20 cellular contexts compared by ENCODE assay signal in genomic region chr1:197737916-197738315, GRCh38. TPM values are rescaled to one million over a fixed set of nuclear protein-coding genes. Genes with fewer than 3 reads are reported as not detected.
DNase-seq lines count a peak whose midpoint lies in the region; ATAC-seq and TF ChIP-seq lines count a peak whose summit lies in the region.
"Had no signal": no experiment of that assay in that cellular context is flagged by ENCODE, and none has a peak within 500 bp of the region (broad histone marks: within the 10 kb centered on the region; RNA-seq: fewer than 3 reads in every experiment).

No MANE protein-coding gene starts in this region.

- no peak for TF ChIP-seq CTCF in GM23338 (conservative IDR thresholded peaks at IDR 0.05; ENCODE audit: low read depth in 2 of 2)
- no peak for TF ChIP-seq CTCF in mucosa of descending colon (IDR thresholded peaks at IDR 0.05)

- no peaks in the 10 kb centered on the region for H3K9me3 Mint-ChIP-seq in GM23338
- H3K9me3 Mint-ChIP-seq: HFFc6 had no signal

- no peak overlapping the region for H3K4me3 ChIP-seq in GM23338
- no peak overlapping the region for H3K4me3 ChIP-seq in mucosa of descending colon
- H3K4me3 ChIP-seq: PC-9, psoas muscle, transverse colon had no signal

- 0 out of 2 replicates have a peak overlapping the region, but pooled peaks have one; percentile 14 for H3K4me2 ChIP-seq in GM23338

- H3K36me3 ChIP-seq in GM23338 (ENCODE audit: insufficient read depth) (no peaks in the 10 kb centered on the region), mucosa of descending colon (ENCODE audit: low read depth) (no peaks in the 10 kb centered on the region)
- H3K36me3 ChIP-seq: transverse colon had no signal

- H3K27me3 ChIP-seq in GM23338 (ENCODE audit: insufficient read depth): no peaks in the 10 kb centered on the region
- H3K27me3 ChIP-seq: transverse colon had no signal

- ATAC-seq in GM23338 (no peak), mucosa of descending colon (no peak)
- no peak for ATAC-seq in stimulated activated naive CD8-positive, alpha-beta T cell treated with anti-CD3 and anti-CD28 coated beads, Interleukin-15, Interleukin-2, amounts not matched to agents 100 U/mL and 50 U/mL, for 24 hours
- ATAC-seq: activated CD8-positive, alpha-beta T cell treated with anti-CD3 and anti-CD28 coated beads for 36 hours; left cardiac atrium; psoas muscle; T-cell had no signal

- H2AFZ ChIP-seq in GM23338: no peak overlapping the region
- H2AFZ ChIP-seq: PC-9 had no signal

- H3K27ac ChIP-seq in GM23338 (ENCODE audit: low read depth): no peak overlapping the region
- H3K27ac ChIP-seq: psoas muscle, transverse colon had no signal

- H3K9me3 ChIP-seq in mucosa of descending colon: no peaks in the 10 kb centered on the region
- H3K9me3 ChIP-seq: psoas muscle, transverse colon had no signal

- H3K27me3 Mint-ChIP-seq in GM23338 (ENCODE audit: insufficient read depth, low read depth, poor library complexity): no peaks in the 10 kb centered on the region
- H3K27me3 Mint-ChIP-seq: activated CD8-positive, alpha-beta T cell treated with anti-CD3 and anti-CD28 coated beads for 36 hours; T-cell had no signal

- no peaks in the 10 kb centered on the region for H3K36me3 Mint-ChIP-seq in GM23338 (ENCODE audit: low read depth)

- H3K27ac Mint-ChIP-seq in GM23338: 0 out of 2 replicates have a peak overlapping the region, but pooled peaks have one; percentile 18
- H3K27ac Mint-ChIP-seq: activated CD8-positive, alpha-beta T cell treated with anti-CD3 and anti-CD28 coated beads for 36 hours; CD14-positive monocyte; T-cell had no signal

- H3K4me3 Mint-ChIP-seq in GM23338: no peak overlapping the region
- H3K4me3 Mint-ChIP-seq: activated CD8-positive, alpha-beta T cell treated with anti-CD3 and anti-CD28 coated beads for 36 hours; CD14-positive monocyte; HFFc6; T-cell had no signal

- no peak for DNase-seq in GM23338 (ENCODE audit: low spot score)
- peak; percentile 69 for DNase-seq in NCI-H1436 (lab: John Stamatoyannopoulos, UW)
- DNase-seq in NCI-H510A (lab: John Stamatoyannopoulos, UW): peak; percentile 6
- peak; percentile 87 for DNase-seq in cerebellar cortex (ENCODE audit: low spot score)
- DNase-seq in stimulated activated CD8-positive, alpha-beta memory T cell treated with anti-CD3 and anti-CD28 coated beads, Interleukin-4, amount 100 ng/mL, for 48 hours: no peak
- no peak for DNase-seq in mucosa of descending colon
- DNase-seq in stimulated activated naive CD8-positive, alpha-beta T cell treated with anti-CD3 and anti-CD28 coated beads, Interleukin-15, Interleukin-2, amounts not matched to agents 100 U/mL and 50 U/mL, for 24 hours: no peak
- DNase-seq: activated CD4-positive, CD25-positive, alpha-beta regulatory T cell treated with anti-CD3 and anti-CD28 coated beads, Interleukin-2, amount 50 U/mL, for 72 hours; activated CD8-positive, alpha-beta T cell treated with anti-CD3 and anti-CD28 coated beads for 36 hours; activated gamma-delta T cell; head of caudate nucleus; HFFc6; left cardiac atrium; NCI-H1092 treated with DMSO at 0.1 percent for 48 hours; PC-9; psoas muscle; SIG-M5; T-cell; transverse colon had no signal

- H3K4me1 ChIP-seq in GM23338 (ENCODE audit: insufficient read depth) (peaks cover 13% of the 10 kb centered on the region), mucosa of descending colon (ENCODE audit: low read depth) (no peaks in the 10 kb centered on the region)

- H3K4me1 Mint-ChIP-seq in GM23338: peaks cover 22% of the 10 kb centered on the region

- intact Hi-C loops in mucosa of descending colon (cut with DNase I, micrococcal nuclease): no loop called here

- H3K9me2 ChIP-seq in GM23338 (ENCODE audit: insufficient read depth): no peaks in the 10 kb centered on the region

- H4K20me1 ChIP-seq in GM23338 (replicated peaks; ENCODE audit: insufficient read depth): no peaks in the 10 kb centered on the region

- no peaks in the 10 kb centered on the region for H3K79me2 ChIP-seq in GM23338 (replicated peaks; ENCODE audit: insufficient read depth)

- no peaks in the 10 kb centered on the region for H3F3A ChIP-seq in GM23338 (replicated peaks; ENCODE audit: low read depth)

TF ChIP-seq in GM23338, 12 proteins besides CTCF, POLR2A, EP300 and RAD21 (continues in another document):
- TF ChIP-seq ETS1 (IDR thresholded peaks at IDR 0.05) (no peak), CREB1 (CRISPR knock-in tag; IDR thresholded peaks at IDR 0.05; ENCODE audit: low read depth) (no peak), ZNF331 (CRISPR knock-in tag; IDR thresholded peaks at IDR 0.05; ENCODE audit: low read depth) (no peak)
- TF ChIP-seq, protein P1, sequence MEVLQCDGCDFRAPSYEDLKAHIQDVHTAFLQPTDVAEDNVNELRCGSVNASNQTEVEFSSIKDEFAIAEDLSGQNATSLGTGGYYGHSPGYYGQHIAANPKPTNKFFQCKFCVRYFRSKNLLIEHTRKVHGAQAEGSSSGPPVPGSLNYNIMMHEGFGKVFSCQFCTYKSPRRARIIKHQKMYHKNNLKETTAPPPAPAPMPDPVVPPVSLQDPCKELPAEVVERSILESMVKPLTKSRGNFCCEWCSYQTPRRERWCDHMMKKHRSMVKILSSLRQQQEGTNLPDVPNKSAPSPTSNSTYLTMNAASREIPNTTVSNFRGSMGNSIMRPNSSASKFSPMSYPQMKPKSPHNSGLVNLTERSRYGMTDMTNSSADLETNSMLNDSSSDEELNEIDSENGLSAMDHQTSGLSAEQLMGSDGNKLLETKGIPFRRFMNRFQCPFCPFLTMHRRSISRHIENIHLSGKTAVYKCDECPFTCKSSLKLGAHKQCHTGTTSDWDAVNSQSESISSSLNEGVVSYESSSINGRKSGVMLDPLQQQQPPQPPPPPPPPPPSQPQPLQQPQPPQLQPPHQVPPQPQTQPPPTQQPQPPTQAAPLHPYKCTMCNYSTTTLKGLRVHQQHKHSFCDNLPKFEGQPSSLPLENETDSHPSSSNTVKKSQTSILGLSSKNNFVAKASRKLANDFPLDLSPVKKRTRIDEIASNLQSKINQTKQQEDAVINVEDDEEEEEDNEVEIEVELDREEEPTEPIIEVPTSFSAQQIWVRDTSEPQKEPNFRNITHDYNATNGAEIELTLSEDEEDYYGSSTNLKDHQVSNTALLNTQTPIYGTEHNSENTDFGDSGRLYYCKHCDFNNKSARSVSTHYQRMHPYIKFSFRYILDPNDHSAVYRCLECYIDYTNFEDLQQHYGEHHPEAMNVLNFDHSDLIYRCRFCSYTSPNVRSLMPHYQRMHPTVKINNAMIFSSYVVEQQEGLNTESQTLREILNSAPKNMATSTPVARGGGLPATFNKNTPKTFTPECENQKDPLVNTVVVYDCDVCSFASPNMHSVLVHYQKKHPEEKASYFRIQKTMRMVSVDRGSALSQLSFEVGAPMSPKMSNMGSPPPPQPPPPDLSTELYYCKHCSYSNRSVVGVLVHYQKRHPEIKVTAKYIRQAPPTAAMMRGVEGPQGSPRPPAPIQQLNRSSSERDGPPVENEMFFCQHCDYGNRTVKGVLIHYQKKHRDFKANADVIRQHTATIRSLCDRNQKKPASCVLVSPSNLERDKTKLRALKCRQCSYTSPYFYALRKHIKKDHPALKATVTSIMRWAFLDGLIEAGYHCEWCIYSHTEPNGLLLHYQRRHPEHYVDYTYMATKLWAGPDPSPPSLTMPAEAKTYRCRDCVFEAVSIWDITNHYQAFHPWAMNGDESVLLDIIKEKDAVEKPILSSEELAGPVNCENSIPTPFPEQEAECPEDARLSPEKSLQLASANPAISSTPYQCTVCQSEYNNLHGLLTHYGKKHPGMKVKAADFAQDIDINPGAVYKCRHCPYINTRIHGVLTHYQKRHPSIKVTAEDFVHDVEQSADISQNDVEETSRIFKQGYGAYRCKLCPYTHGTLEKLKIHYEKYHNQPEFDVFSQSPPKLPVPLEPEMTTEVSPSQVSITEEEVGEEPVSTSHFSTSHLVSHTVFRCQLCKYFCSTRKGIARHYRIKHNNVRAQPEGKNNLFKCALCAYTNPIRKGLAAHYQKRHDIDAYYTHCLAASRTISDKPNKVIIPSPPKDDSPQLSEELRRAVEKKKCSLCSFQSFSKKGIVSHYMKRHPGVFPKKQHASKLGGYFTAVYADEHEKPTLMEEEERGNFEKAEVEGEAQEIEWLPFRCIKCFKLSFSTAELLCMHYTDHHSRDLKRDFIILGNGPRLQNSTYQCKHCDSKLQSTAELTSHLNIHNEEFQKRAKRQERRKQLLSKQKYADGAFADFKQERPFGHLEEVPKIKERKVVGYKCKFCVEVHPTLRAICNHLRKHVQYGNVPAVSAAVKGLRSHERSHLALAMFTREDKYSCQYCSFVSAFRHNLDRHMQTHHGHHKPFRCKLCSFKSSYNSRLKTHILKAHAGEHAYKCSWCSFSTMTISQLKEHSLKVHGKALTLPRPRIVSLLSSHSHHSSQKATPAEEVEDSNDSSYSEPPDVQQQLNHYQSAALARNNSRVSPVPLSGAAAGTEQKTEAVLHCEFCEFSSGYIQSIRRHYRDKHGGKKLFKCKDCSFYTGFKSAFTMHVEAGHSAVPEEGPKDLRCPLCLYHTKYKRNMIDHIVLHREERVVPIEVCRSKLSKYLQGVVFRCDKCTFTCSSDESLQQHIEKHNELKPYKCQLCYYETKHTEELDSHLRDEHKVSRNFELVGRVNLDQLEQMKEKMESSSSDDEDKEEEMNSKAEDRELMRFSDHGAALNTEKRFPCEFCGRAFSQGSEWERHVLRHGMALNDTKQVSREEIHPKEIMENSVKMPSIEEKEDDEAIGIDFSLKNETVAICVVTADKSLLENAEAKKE (CRISPR knock-in tag; IDR thresholded peaks at IDR 0.05): no peak

RNA-seq across cellular contexts. Expression of gene DENND1B, which starts 37.4 kb away (rescaled TPM):
- 5.2 and 6.1 TPM in 2 replicates for total RNA-seq in GM23338 (2014; rRNA removed; shearing (Covaris generic))
- polyA plus RNA-seq in GM23338 (2016; fragmentation: Nextera tagmentation; extraction: Ambion mirVana): 3.0 and 4.3 TPM in 2 replicates
- total RNA-seq in mucosa of descending colon: 10 to 100 TPM; 29.3 to 54.9 (median 32.2) TPM

Comparison
In these comparisons a context has a peak if more than half of its experiments do, and no peak if none do; other contexts are left out.
1. DNase-seq: peak in NCI-H1436 (single experiment), NCI-H510A (single experiment) and cerebellar cortex (single experiment); none in GM23338 (single experiment), stimulated activated CD8-positive, alpha-beta memory T cell treated with anti-CD3 and anti-CD28 coated beads, Interleukin-4, amount 100 ng/mL, for 48 hours (single experiment), mucosa of descending colon (0 of 3) and stimulated activated naive CD8-positive, alpha-beta T cell treated with anti-CD3 and anti-CD28 coated beads, Interleukin-15, Interleukin-2, amounts not matched to agents 100 U/mL and 50 U/mL, for 24 hours (single experiment).